27 cellular contexts compared by ENCODE assay signal in genomic region chr2:127628767-127629614, GRCh38. TPM values are rescaled to one million over a fixed set of nuclear protein-coding genes. Genes with fewer than 3 reads are reported as not detected.
A peak's percentile ranks its signal among the peaks of the same experiment; 100 is the strongest.
DNase-seq lines count a peak whose midpoint lies in the region; ATAC-seq, FAIRE-seq and TF ChIP-seq lines count a peak whose summit lies in the region.
"Had no signal": no experiment of that assay in that cellular context is flagged by ENCODE, and none has a peak within 500 bp of the region (broad histone marks: within the 10 kb centered on the region; RNA-seq: fewer than 3 reads in every experiment).

No MANE protein-coding gene starts in this region.

- TF ChIP-seq CTCF in left ventricle myocardium inferior (IDR thresholded peaks at IDR 0.05; ENCODE audit: borderline replicate concordance) (no peak), K562 (IDR thresholded peaks at IDR 0.05 in 2 of 3, conservative IDR thresholded peaks at IDR 0.05 in 1 of 3; ENCODE audit: insufficient read depth in 2 of 3, low read depth in 1 of 3, low read length in 3 of 3) (no peak), neural crest cell (conservative IDR thresholded peaks at IDR 0.05) (no peak)

- H3K4me3 ChIP-seq in left ventricle myocardium inferior (no peak overlapping the region), K562 (no peak overlapping the region)
- H3K4me3 ChIP-seq: A549, PC-9 had no signal

- H3K9me3 ChIP-seq in left ventricle myocardium inferior (replicated peaks) (no peaks in the 10 kb centered on the region), K562 (replicated peaks; ENCODE audit: control insufficient read depth, insufficient read depth, low read depth, low read length) (no peaks in the 10 kb centered on the region)
- H3K9me3 ChIP-seq: A549, BE2C had no signal

- CTCF ChIA-PET in K562 (lab: Yijun Ruan, JAX; ENCODE audit: low intra/inter-chr PET ratio): no interaction called here

- WGBS in K562 (ENCODE audit: insufficient coverage, low coverage, missing lambda C conversion rate): 2% methylated on average over 17 of the region's 17 CpGs

- DNase-seq in left ventricle myocardium inferior (no peak), cardiac septum (ENCODE audit: low spot score) (no peak), K562 (ENCODE audit: extremely low read depth in 1 of 4, low spot score in 3 of 4) (no peak), neural crest cell (ENCODE audit: low read depth, low spot score) (no peak), erythroblast (lab: John Stamatoyannopoulos, UW) (no peak), cerebellar cortex (ENCODE audit: low spot score) (no peak), middle frontal gyrus (ENCODE audit: extremely low spot score, low spot score) (no peak)
- DNase-seq: BE2C; Calu3; CD8-positive, alpha-beta T cell; DMS153; KBM-7; NCI-H1105; NCI-H2029 treated with DMSO at 0.1 percent for 48 hours; NCI-H226; NCI-H510A treated with DMSO at 0.1 percent for 48 hours; NCI-H748 treated with DMSO at 0.1 percent for 48 hours; PC-9; RPMI8226; SIG-M5 had no signal

- H4K20me1 ChIP-seq in K562 (replicated peaks; ENCODE audit: control insufficient read depth, insufficient read depth, low read length): peaks cover 8% of the 10 kb centered on the region; the same call in 1 of the 2 replicates

- H3K9ac ChIP-seq in K562 (ENCODE audit: insufficient read depth in 1 of 2, low read depth in 2 of 2, low read length in 2 of 2): no peak overlapping the region; a peak in 1 of 4 replicates

- POLR2A ChIA-PET in K562 (lab: Yijun Ruan, JAX): interaction anchor here (0.7 to 1.0 kb wide), 3 partner anchors 13 to 78 kb away, joined by 3 to 4 read pairs (median 3); no protein-coding TSS in a partner anchor

- H3K27me3 ChIP-seq in left ventricle myocardium inferior (ENCODE audit: low read depth) (peaks cover 12% of the 10 kb centered on the region), K562 (ENCODE audit: control insufficient read depth in 2 of 2, insufficient read depth in 2 of 2, low read length in 2 of 2) (peaks cover 29 to 94% of the 10 kb centered on the region in 2 experiments; a peak in 4 of 5 replicates)
- H3K27me3 ChIP-seq: BE2C had no signal

- H3K4me1 ChIP-seq in left ventricle myocardium inferior: peaks cover 92% of the 10 kb centered on the region
- peaks cover 0 to 41% of the 10 kb centered on the region in 2 experiments; a peak in 2 of 5 replicates for H3K4me1 ChIP-seq in K562 (replicated peaks in 1 of 2; ENCODE audit: control insufficient read depth in 2 of 2, insufficient read depth in 2 of 2, low read length in 2 of 2)
- H3K4me1 ChIP-seq: A549, BE2C had no signal

- no peak for TF ChIP-seq RAD21 in K562 (CRISPR knock-in tag; conservative IDR thresholded peaks at IDR 0.05 in 1 of 2, IDR thresholded peaks at IDR 0.05 in 1 of 2)

- no peaks in the 10 kb centered on the region for H3K27me3 Mint-ChIP-seq in neural crest cell (ENCODE audit: low read depth)

- intact Hi-C loops in left ventricle myocardium inferior (cut with micrococcal nuclease): no loop called here
- intact Hi-C loops in cardiac septum (cut with DNase I): no loop called here
- intact Hi-C loops in K562 (cut with micrococcal nuclease): no loop called here

- no peak for TF ChIP-seq EP300 in K562 (IDR thresholded peaks at IDR 0.05; ENCODE audit: low read length)

- no peak for FAIRE-seq in K562 (lab: Jason Lieb, UNC)
- FAIRE-seq: A549, G401.6, GM12892, H1 had no signal

- no peak overlapping the region for H3K4me3 Mint-ChIP-seq in neural crest cell
- H3K4me3 Mint-ChIP-seq: CD8-positive, alpha-beta T cell had no signal

- no peak overlapping the region for H2AFZ ChIP-seq in K562 (ENCODE audit: low read depth, low read length)
- H2AFZ ChIP-seq: PC-9 had no signal

- no peaks in the 10 kb centered on the region for H3K36me3 ChIP-seq in left ventricle myocardium inferior
- H3K36me3 ChIP-seq in K562 (ENCODE audit: control insufficient read depth, insufficient read depth, low read length): no peaks in the 10 kb centered on the region
- H3K36me3 ChIP-seq: BE2C had no signal

- H3K4me1 Mint-ChIP-seq in neural crest cell: peaks cover 5% of the 10 kb centered on the region

- peak overlapping the region; percentile 81 for H3K27ac Mint-ChIP-seq in neural crest cell (ENCODE audit: unreplicated experiment)
- H3K27ac Mint-ChIP-seq: CD8-positive, alpha-beta T cell had no signal

- H3K9me3 Mint-ChIP-seq in neural crest cell: no peaks in the 10 kb centered on the region
- H3K9me3 Mint-ChIP-seq: CD8-positive, alpha-beta T cell had no signal

- H3K36me3 Mint-ChIP-seq in neural crest cell (ENCODE audit: low read depth): no peaks in the 10 kb centered on the region
- H3K36me3 Mint-ChIP-seq: CD8-positive, alpha-beta T cell had no signal

- no peak overlapping the region for H3K4me2 ChIP-seq in K562 (ENCODE audit: insufficient read depth, low read length)
- H3K4me2 ChIP-seq: A549, PC-9 had no signal

- no peaks in the 10 kb centered on the region for H3K79me2 ChIP-seq in K562 (ENCODE audit: control insufficient read depth, insufficient read depth, low read length)

- H3K27ac ChIP-seq in left ventricle myocardium inferior (replicated peaks): peak overlapping the region; percentile 94
- no peak overlapping the region for H3K27ac ChIP-seq in K562 (ENCODE audit: extremely low read depth, low read depth, low read length)
- H3K27ac ChIP-seq: A549, PC-9 had no signal

- BruUV-seq in K562 (replicated peaks; lab: Mats Ljungman, UMichigan): no TSS peak

- no peak for TF ChIP-seq POLR2A in K562 (conservative IDR thresholded peaks at IDR 0.05)
- TF ChIP-seq POLR2A in erythroblast (IDR thresholded peaks at IDR 0.05; ENCODE audit: low read length): no peak

- in situ Hi-C loops in K562 (cut with MboI): no loop called here

- H3K9me1 ChIP-seq in K562 (ENCODE audit: control insufficient read depth, insufficient read depth, low read length): no peaks in the 10 kb centered on the region

- ATAC-seq in K562: no peak
- ATAC-seq in GM18511 (IDR thresholded peaks at IDR 0.05; ENCODE audit: unreplicated experiment): no peak
- ATAC-seq: A549; CD8-positive, alpha-beta T cell; SK-N-SH treated with all-trans-retinoic acid at 6 μM for 48 hours had no signal

TF ChIP-seq in K562, 482 proteins besides CTCF, POLR2A, EP300 and RAD21:
- TF ChIP-seq ZFP36 (IDR thresholded peaks at IDR 0.05; ENCODE audit: low read depth, low read length, partially characterized antibody) (peak; percentile 8), ZNF589 (CRISPR knock-in tag; IDR thresholded peaks at IDR 0.05; ENCODE audit: low read depth) (no peak), DEAF1 (CRISPR knock-in tag; IDR thresholded peaks at IDR 0.05) (no peak)

RNA-seq across cellular contexts. Expression of gene GPR17, which starts 17.0 kb away (rescaled TPM):
- 0.16 TPM for total RNA-seq in left ventricle myocardium inferior
- 0.19 TPM for total RNA-seq in cardiac septum
- not detected in 2 replicates for total RNA-seq in K562 (2011; cell fraction: chromatin; rRNA removed; ENCODE audit: low replicate concordance)
- not detected in 2 replicates for total RNA-seq in K562 (2011; cell fraction: nucleolus; rRNA removed)
- not detected in 2 replicates for total RNA-seq in K562 (2011; cell fraction: nucleoplasm; rRNA removed)
- not detected in 2 replicates for total RNA-seq in K562 (2014; rRNA removed)
- not detected in 2 replicates for total RNA-seq in K562 (2014; rRNA removed; fragmentation: Illumina TruSeq; extraction: Trizol)
- total RNA-seq in K562 (2015; rRNA removed; fragmentation: Illumina TruSeq; extraction: Trizol): not detected in 2 replicates
- not detected in 2 replicates for total RNA-seq in K562 (2021)
- polyA plus RNA-seq in K562 (2011; rRNA removed): not detected in 2 replicates
- not detected in 2 replicates for polyA plus RNA-seq in K562 (2011; cell fraction: cytosol; rRNA removed)
- polyA plus RNA-seq in K562 (2011; cell fraction: nucleus; rRNA removed): not detected in 2 replicates
- polyA plus RNA-seq in K562 (2012): not detected in 2 replicates
- not detected in 2 replicates for polyA plus RNA-seq in K562 (2014; fragmentation: Illumina TruSeq; extraction: Trizol)
- polyA plus RNA-seq in K562 (2014; fragmentation: Nextera tagmentation; extraction: Ambion mirVana): not detected
- not detected in 2 replicates for polyA plus RNA-seq in K562 (2014; rRNA removed)
- not detected in 2 replicates for polyA minus RNA-seq in K562 (2011; rRNA and poly(A)+ RNA removed)
- not detected in 2 replicates for polyA minus RNA-seq in K562 (2011; cell fraction: cytosol; rRNA and poly(A)+ RNA removed)
- polyA minus RNA-seq in K562 (2011; cell fraction: nucleus; rRNA and poly(A)+ RNA removed): not detected in 2 replicates
- 6.4 and 7.7 TPM in 2 replicates for total RNA-seq in neural crest cell
- total RNA-seq: Calu3; CD8-positive, alpha-beta T cell; Daoy; H1; PC-9 had no signal
- polyA plus RNA-seq: A549 had no signal

RNA-seq across cellular contexts. Expression of gene LIMS2, which starts 46.3 kb away (rescaled TPM):
- 173 TPM for total RNA-seq in left ventricle myocardium inferior
- 207 TPM for total RNA-seq in cardiac septum
- total RNA-seq in K562 (2011; cell fraction: chromatin; rRNA removed; ENCODE audit: low replicate concordance): not detected in 2 replicates
- total RNA-seq in K562 (2011; cell fraction: nucleolus; rRNA removed): not detected in 2 replicates
- not detected in 2 replicates for total RNA-seq in K562 (2011; cell fraction: nucleoplasm; rRNA removed)
- not detected in 2 replicates for total RNA-seq in K562 (2014; rRNA removed)
- not detected in 2 replicates for total RNA-seq in K562 (2014; rRNA removed; fragmentation: Illumina TruSeq; extraction: Trizol)
- not detected in 2 replicates for total RNA-seq in K562 (2015; rRNA removed; fragmentation: Illumina TruSeq; extraction: Trizol)
- total RNA-seq in K562 (2021): 0.11 and 0.22 TPM in 2 replicates
- 0.04 TPM in 1 of 2 replicates, not detected in the other for polyA plus RNA-seq in K562 (2011; rRNA removed)
- not detected in 2 replicates for polyA plus RNA-seq in K562 (2011; cell fraction: cytosol; rRNA removed)
- polyA plus RNA-seq in K562 (2011; cell fraction: nucleus; rRNA removed): not detected in 2 replicates
- 0.08 TPM in 2 replicates for polyA plus RNA-seq in K562 (2012)
- not detected in 2 replicates for polyA plus RNA-seq in K562 (2014; fragmentation: Illumina TruSeq; extraction: Trizol)
- polyA plus RNA-seq in K562 (2014; fragmentation: Nextera tagmentation; extraction: Ambion mirVana): not detected
- not detected in 2 replicates for polyA plus RNA-seq in K562 (2014; rRNA removed)
- polyA minus RNA-seq in K562 (2011; rRNA and poly(A)+ RNA removed): not detected in 2 replicates
- polyA minus RNA-seq in K562 (2011; cell fraction: cytosol; rRNA and poly(A)+ RNA removed): not detected in 2 replicates
- not detected in 2 replicates for polyA minus RNA-seq in K562 (2011; cell fraction: nucleus; rRNA and poly(A)+ RNA removed)
- 7.6 and 8.8 TPM in 2 replicates for total RNA-seq in neural crest cell

Comparison
In these comparisons a context has a peak if more than half of its experiments do, and no peak if none do; other contexts are left out.
1. RNA of gene LIMS2, which starts 46.3 kb away (total RNA-seq): 207 TPM in cardiac septum (single experiment) and 173 TPM in left ventricle myocardium inferior (single experiment); 7.6 to 8.8 TPM in neural crest cell and 0.11 to 0.22 TPM in K562; every median in the first group is over 10 times any median in the second.